Comparison of ENCODE assay signal across 1 cellular context in the genomic region with DNA sequence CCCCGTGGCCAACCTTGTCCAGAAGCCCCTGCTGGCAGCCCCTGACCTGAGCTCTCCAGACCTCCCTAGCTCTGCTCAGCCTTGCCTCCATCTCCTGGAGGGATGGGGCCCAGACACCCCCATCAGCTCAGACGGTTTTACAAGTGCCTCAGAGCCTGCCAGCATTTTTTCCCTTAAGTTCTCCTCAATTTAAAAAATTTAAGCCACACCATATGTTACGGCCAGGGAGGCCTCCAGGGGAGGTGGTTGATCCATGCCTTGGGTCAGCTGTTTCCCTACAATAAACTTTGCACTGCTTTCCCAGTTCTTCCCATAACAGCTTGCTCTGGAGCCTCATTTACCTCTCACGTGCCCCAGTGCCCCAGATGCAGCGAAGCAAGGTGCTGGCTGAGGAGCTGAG.
TF ChIP-seq lines count a peak whose summit lies in the region.

No MANE protein-coding gene starts in this region.

TF ChIP-seq in SK-N-SH, 30 proteins besides CTCF, POLR2A, EP300 and RAD21:
- TF ChIP-seq GATA2 (CRISPR knock-in tag; IDR thresholded peaks at IDR 0.05), result no peak
- TF ChIP-seq NFIC (IDR thresholded peaks at IDR 0.05; ENCODE audit: borderline replicate concordance), result no peak
- no peak for TF ChIP-seq TEAD4 (IDR thresholded peaks at IDR 0.05; ENCODE audit: borderline replicate concordance, insufficient read depth)
- TF ChIP-seq CHD2 (IDR thresholded peaks at IDR 0.05; ENCODE audit: low read length, partially characterized antibody), result no peak
- TF ChIP-seq SIN3A (IDR thresholded peaks at IDR 0.05; ENCODE audit: borderline replicate concordance, low read depth, low read length), result no peak
- no peak for TF ChIP-seq ELF1 (IDR thresholded peaks at IDR 0.05)
- TF ChIP-seq JUND (IDR thresholded peaks at IDR 0.05), result no peak
- TF ChIP-seq SMC3 (IDR thresholded peaks at IDR 0.05; ENCODE audit: low read depth, low read length), result no peak
- no peak for TF ChIP-seq RCOR1 (IDR thresholded peaks at IDR 0.05; ENCODE audit: low read length)
- TF ChIP-seq EZH2phosphoT487 (IDR thresholded peaks at IDR 0.05; ENCODE audit: borderline replicate concordance, low read depth), result no peak
- no peak for TF ChIP-seq RFX5 (IDR thresholded peaks at IDR 0.05; ENCODE audit: low read length)
- no peak for TF ChIP-seq FOXM1 (IDR thresholded peaks at IDR 0.05; ENCODE audit: low read depth)
- TF ChIP-seq, protein P1, sequence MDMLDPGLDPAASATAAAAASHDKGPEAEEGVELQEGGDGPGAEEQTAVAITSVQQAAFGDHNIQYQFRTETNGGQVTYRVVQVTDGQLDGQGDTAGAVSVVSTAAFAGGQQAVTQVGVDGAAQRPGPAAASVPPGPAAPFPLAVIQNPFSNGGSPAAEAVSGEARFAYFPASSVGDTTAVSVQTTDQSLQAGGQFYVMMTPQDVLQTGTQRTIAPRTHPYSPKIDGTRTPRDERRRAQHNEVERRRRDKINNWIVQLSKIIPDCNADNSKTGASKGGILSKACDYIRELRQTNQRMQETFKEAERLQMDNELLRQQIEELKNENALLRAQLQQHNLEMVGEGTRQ (IDR thresholded peaks at IDR 0.05; ENCODE audit: borderline replicate concordance, low read depth, low read length), result no peak
- TF ChIP-seq TAF1 (IDR thresholded peaks at IDR 0.05; ENCODE audit: borderline replicate concordance, low read depth, low read length), result no peak
- TF ChIP-seq MXI1 (IDR thresholded peaks at IDR 0.05; ENCODE audit: low read depth, low read length), result no peak
- no peak for TF ChIP-seq RXRA (IDR thresholded peaks at IDR 0.05; ENCODE audit: borderline replicate concordance, low read depth)
- TF ChIP-seq, protein P2, sequence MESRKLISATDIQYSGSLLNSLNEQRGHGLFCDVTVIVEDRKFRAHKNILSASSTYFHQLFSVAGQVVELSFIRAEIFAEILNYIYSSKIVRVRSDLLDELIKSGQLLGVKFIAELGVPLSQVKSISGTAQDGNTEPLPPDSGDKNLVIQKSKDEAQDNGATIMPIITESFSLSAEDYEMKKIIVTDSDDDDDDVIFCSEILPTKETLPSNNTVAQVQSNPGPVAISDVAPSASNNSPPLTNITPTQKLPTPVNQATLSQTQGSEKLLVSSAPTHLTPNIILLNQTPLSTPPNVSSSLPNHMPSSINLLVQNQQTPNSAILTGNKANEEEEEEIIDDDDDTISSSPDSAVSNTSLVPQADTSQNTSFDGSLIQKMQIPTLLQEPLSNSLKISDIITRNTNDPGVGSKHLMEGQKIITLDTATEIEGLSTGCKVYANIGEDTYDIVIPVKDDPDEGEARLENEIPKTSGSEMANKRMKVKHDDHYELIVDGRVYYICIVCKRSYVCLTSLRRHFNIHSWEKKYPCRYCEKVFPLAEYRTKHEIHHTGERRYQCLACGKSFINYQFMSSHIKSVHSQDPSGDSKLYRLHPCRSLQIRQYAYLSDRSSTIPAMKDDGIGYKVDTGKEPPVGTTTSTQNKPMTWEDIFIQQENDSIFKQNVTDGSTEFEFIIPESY (IDR thresholded peaks at IDR 0.05; ENCODE audit: borderline replicate concordance, low read depth), result no peak
- no peak for TF ChIP-seq POLR2AphosphoS5 (IDR thresholded peaks at IDR 0.05; ENCODE audit: low read depth, low read length)
- TF ChIP-seq NRF1 (IDR thresholded peaks at IDR 0.05; ENCODE audit: low read depth, low read length), result no peak
- TF ChIP-seq, protein P3, sequence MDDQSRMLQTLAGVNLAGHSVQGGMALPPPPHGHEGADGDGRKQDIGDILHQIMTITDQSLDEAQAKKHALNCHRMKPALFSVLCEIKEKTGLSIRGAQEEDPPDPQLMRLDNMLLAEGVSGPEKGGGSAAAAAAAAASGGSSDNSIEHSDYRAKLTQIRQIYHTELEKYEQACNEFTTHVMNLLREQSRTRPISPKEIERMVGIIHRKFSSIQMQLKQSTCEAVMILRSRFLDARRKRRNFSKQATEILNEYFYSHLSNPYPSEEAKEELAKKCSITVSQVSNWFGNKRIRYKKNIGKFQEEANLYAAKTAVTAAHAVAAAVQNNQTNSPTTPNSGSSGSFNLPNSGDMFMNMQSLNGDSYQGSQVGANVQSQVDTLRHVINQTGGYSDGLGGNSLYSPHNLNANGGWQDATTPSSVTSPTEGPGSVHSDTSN (IDR thresholded peaks at IDR 0.05), result no peak
